ENCODE assay signal across 12 cellular contexts in the genomic region with DNA sequence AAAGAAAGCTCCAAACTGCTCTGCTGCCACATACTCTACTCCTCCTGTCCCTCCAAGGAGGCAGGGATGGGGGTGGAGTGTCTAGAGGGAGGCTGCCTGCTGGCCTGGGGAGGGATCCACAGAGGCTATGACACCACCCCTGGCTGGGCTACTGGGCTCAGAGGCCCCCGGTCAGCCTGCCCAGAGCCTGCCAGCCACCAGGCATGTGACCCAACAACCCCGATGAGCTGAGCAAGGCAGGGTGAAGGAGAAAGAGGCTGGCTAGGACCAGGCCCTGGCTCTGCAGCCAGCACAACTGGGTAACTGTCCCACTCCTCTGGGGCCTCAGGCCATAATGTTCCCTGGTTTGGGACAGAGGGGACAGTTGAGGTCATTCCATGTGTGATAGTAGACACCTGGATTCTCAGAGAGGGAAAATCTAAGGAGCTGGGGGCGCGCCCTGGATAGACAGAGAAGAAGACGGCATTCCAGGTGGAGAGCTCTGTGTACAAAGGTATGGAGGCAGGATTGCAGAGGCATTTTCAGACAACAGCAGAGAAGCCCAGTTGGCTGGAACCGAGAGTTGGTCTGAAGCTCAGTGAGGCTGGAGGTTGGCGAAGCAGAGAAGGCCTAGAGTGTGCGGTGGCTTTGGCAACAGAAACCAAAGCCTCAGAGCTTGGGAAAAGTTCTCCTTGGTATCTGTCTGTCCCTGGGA. TPM values are rescaled to one million over a fixed set of nuclear protein-coding genes. Genes with fewer than 3 reads are reported as not detected.
DNase-seq lines count a peak whose midpoint lies in the region; ATAC-seq and TF ChIP-seq lines count a peak whose summit lies in the region.
"Had no signal": no experiment of that assay in that cellular context is flagged by ENCODE, and none has a peak within 500 bp of the region (broad histone marks: within the 10 kb centered on the region; RNA-seq: fewer than 3 reads in every experiment).

No MANE protein-coding gene starts in this region.

- H3K36me3 ChIP-seq in BJ (ENCODE audit: control insufficient read depth, insufficient read depth, low read length) (peaks cover 44% of the 10 kb centered on the region), duodenal mucosa (ENCODE audit: control insufficient read depth in 1 of 2, insufficient read depth in 2 of 2, low read length in 2 of 2) (no peaks in the 10 kb centered on the region), lung (ENCODE audit: control insufficient read depth in 2 of 2, insufficient read depth in 2 of 2, low read length in 2 of 2) (no peaks in the 10 kb centered on the region), smooth muscle cell (ENCODE audit: low read depth) (no peaks in the 10 kb centered on the region)

- no peak overlapping the region for H2AFZ ChIP-seq in smooth muscle cell (ENCODE audit: low read depth)

- peak overlapping the region; percentile 88 for H3K4me2 ChIP-seq in smooth muscle cell

- peaks cover 73% of the 10 kb centered on the region for H4K20me1 ChIP-seq in smooth muscle cell (ENCODE audit: low read depth)

- H3K9ac ChIP-seq in duodenal mucosa (ENCODE audit: low read depth in 1 of 2, low read length in 2 of 2): no peak overlapping the region
- H3K9ac ChIP-seq in smooth muscle cell (ENCODE audit: low read depth): no peak overlapping the region

- 87 to 91% methylated on average over 8 of the region's 8 CpGs for WGBS in lung, 2 donors
- WGBS in smooth muscle cell (ENCODE audit: low lambda C conversion rate): 83% methylated on average over 8 of the region's 8 CpGs

- H3K27ac ChIP-seq in duodenal mucosa (ENCODE audit: low read depth, low read length) (no peak overlapping the region), lung (ENCODE audit: low read depth in 1 of 2, low read length in 1 of 2) (peak overlapping the region; percentile 27 to 54), smooth muscle cell (ENCODE audit: low read depth) (peak overlapping the region; percentile 95)

- TF ChIP-seq CTCF in BJ (IDR thresholded peaks at IDR 0.05; ENCODE audit: insufficient read depth, low read depth, low read length) (no peak), lung (IDR thresholded peaks at IDR 0.05; ENCODE audit: control extremely low read depth, extremely low read depth) (no peak), smooth muscle cell (IDR thresholded peaks at IDR 0.05; ENCODE audit: borderline replicate concordance, insufficient read depth, poor library complexity, severe bottlenecking) (no peak), GM13976 (IDR thresholded peaks at IDR 0.05; ENCODE audit: borderline replicate concordance, control extremely low read depth, extremely low read depth, insufficient read depth, missing control alignments) (no peak)

- no peaks in the 10 kb centered on the region for H3K27me3 ChIP-seq in BJ (ENCODE audit: control insufficient read depth, insufficient read depth, low read length)
- H3K27me3 ChIP-seq in duodenal mucosa (ENCODE audit: control insufficient read depth in 1 of 2, insufficient read depth in 2 of 2, low read length in 2 of 2): no peaks in the 10 kb centered on the region
- no peaks in the 10 kb centered on the region for H3K27me3 ChIP-seq in lung (ENCODE audit: control insufficient read depth, insufficient read depth)
- H3K27me3 ChIP-seq in smooth muscle cell (ENCODE audit: low read depth): no peaks in the 10 kb centered on the region

- POLR2A ChIA-PET in BJ (lab: Charles Lee): interaction anchor here (0.6 kb wide), 1 partner anchor 166 kb away, joined by 7 read pairs; no protein-coding TSS in a partner anchor

- ATAC-seq in lung (ENCODE audit: insufficient read depth, low FRiP score) (no peak), HG03025 (IDR thresholded peaks at IDR 0.05; ENCODE audit: low FRiP score, unreplicated experiment) (no peak)
- ATAC-seq: activated CD8-positive, alpha-beta T cell treated with anti-CD3 and anti-CD28 coated beads, Interleukin-2, amount 10 ng/mL, durations not matched to agents 7 days and 5 days had no signal

- H3K4me3 ChIP-seq in BJ (ENCODE audit: low read depth, low read length) (peak overlapping the region; percentile 9; the same call in 1 of the 2 replicates), duodenal mucosa (ENCODE audit: low read depth in 1 of 2, low read length in 2 of 2) (peak overlapping the region; percentile 3), lung (no peak overlapping the region), smooth muscle cell (no peak overlapping the region)

- H3K4me1 ChIP-seq in duodenal mucosa (ENCODE audit: control insufficient read depth in 1 of 2, insufficient read depth in 2 of 2, low read length in 2 of 2) (peaks cover 10 to 12% of the 10 kb centered on the region in 2 donors), lung (ENCODE audit: control insufficient read depth in 2 of 2, insufficient read depth in 2 of 2, low read length in 2 of 2) (peaks cover 8 to 10% of the 10 kb centered on the region in 2 donors), smooth muscle cell (ENCODE audit: low read depth) (peaks cover 31% of the 10 kb centered on the region)

- H3K79me2 ChIP-seq in smooth muscle cell (ENCODE audit: low read depth): peaks cover 93% of the 10 kb centered on the region

- DNase-seq in BJ (ENCODE audit: low read depth) (no peak), lung (ENCODE audit: low spot score) (no peak), smooth muscle cell (lab: John Stamatoyannopoulos, UW; ENCODE audit: unreplicated experiment) (no peak), GM13976 (ENCODE audit: low spot score) (no peak), mucosa of gallbladder (ENCODE audit: low spot score) (no peak)
- DNase-seq in activated naive CD4-positive, alpha-beta T cell treated with Interleukin-2 at 50 U/mL for 16 hours: no peak
- DNase-seq: activated CD8-positive, alpha-beta T cell treated with anti-CD3 and anti-CD28 coated beads, Interleukin-2, amount 10 ng/mL, durations not matched to agents 7 days and 5 days; NCI-H524 treated with DMSO at 0.1 percent for 48 hours had no signal

- H3K9me3 ChIP-seq in duodenal mucosa (ENCODE audit: control insufficient read depth in 1 of 2, low read length in 2 of 2) (no peaks in the 10 kb centered on the region), lung (ENCODE audit: control insufficient read depth in 2 of 2, insufficient read depth in 1 of 2, low read length in 1 of 2) (no peaks in the 10 kb centered on the region), smooth muscle cell (replicated peaks; ENCODE audit: low read depth) (no peaks in the 10 kb centered on the region)

- H3F3A ChIP-seq in smooth muscle cell (ENCODE audit: low read depth): peaks cover 68% of the 10 kb centered on the region

- in situ Hi-C loops in GM13976 (cut with MboI; ENCODE audit: low sequenced_read_pairs, unreplicated experiment): no loop called here

- CTCF ChIA-PET in BJ (lab: Yijun Ruan, JAX): interaction anchor here (0.5 to 1.8 kb wide), 4 partner anchors 31 to 1614 kb away, joined by 3 to 6 read pairs (median 4); no protein-coding TSS in a partner anchor

RNA-seq across cellular contexts. Expression of a gene that starts 33.8 kb away (rescaled TPM):
- polyA plus RNA-seq in BJ (2011; rRNA removed) (0.49 and 0.90 TPM in 2 replicates), lung (under 1 TPM; 0.26 to 0.44 TPM), smooth muscle cell (10.4 and 11.6 TPM in 2 replicates)
- polyA minus RNA-seq in BJ (2011; rRNA and poly(A)+ RNA removed): 0.93 and 1.1 TPM in 2 replicates
- total RNA-seq in lung (1 to 10 TPM in 1 of 2 donors, under 1 TPM in 1; 0.34 to 1.3 TPM), smooth muscle cell (12.0 and 24.8 TPM in 2 replicates), mucosa of gallbladder (0.52 TPM)
- total RNA-seq: activated CD8-positive, alpha-beta T cell treated with anti-CD3 and anti-CD28 coated beads, Interleukin-2, amount 10 ng/mL, durations not matched to agents 7 days and 5 days; epithelial cell of proximal tubule; RPMI7951 had no signal

RNA-seq across cellular contexts. Expression of a gene that starts 55.1 kb away (rescaled TPM):
- polyA plus RNA-seq in BJ (2011; rRNA removed) (10.2 and 12.8 TPM in 2 replicates), lung (1 to 10 TPM; 4.8 to 6.8 TPM), smooth muscle cell (13.4 and 17.2 TPM in 2 replicates)
- polyA minus RNA-seq in BJ (2011; rRNA and poly(A)+ RNA removed): 3.3 and 7.9 TPM in 2 replicates
- total RNA-seq in lung (1 to 10 TPM; 7.9 to 9.3 TPM), smooth muscle cell (6.4 and 14.3 TPM in 2 replicates), mucosa of gallbladder (17.3 TPM)

Comparison
In these comparisons a context has a peak if more than half of its experiments do, and no peak if none do; other contexts are left out.
1. H3K4me3 ChIP-seq: peak in BJ (single experiment) and duodenal mucosa (2 of 2); none in lung (single experiment) and smooth muscle cell (single experiment).